Comparison of ENCODE assay signal across 8 cellular contexts in the genomic region with DNA sequence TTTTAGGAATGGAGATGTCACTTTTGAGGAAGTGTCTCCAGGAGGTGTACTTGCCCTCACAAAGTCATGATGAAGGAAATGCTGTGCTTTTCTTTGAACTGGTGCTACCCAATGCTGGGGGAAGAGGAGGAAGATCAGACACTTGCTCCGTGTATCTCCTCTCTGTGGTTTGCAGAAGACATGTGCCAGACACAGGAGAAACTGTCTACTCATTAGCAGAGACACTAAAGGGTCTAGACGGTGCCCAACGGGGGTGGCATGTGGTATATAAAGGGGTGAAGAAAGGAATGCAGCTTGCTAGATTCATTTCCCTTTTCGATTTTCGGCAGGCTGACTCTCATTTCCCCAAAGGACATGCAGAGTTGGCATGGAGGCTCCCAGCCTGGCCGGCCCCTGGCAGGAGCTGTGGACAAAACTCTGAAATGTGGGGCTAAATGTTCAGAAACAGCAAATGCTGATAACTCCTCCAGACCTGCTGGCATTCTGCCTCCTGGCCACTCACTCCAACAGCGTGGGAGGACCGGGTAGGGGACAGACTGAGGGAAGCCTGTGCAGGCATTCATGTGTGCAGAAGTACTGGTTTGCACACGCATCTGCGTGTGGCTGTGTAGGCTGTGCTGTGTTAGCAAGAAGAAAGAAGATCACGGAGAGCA. TPM values are rescaled to one million over a fixed set of nuclear protein-coding genes. Genes with fewer than 3 reads are reported as not detected.
A peak's percentile ranks its signal among the peaks of the same experiment; 100 is the strongest.
DNase-seq lines count a peak whose midpoint lies in the region; ATAC-seq and TF ChIP-seq lines count a peak whose summit lies in the region.

No MANE protein-coding gene starts in this region.

- H3K27ac ChIP-seq in adrenal gland = peak overlapping the region; percentile 56 to 87 (median 75)

- TF ChIP-seq POLR2A in adrenal gland (IDR thresholded peaks at IDR 0.05) = no peak

- no peaks in the 10 kb centered on the region for H3K9me3 ChIP-seq in adrenal gland (replicated peaks in 1 of 3)

- H3K36me3 Mint-ChIP-seq in memory B cell = no peaks in the 10 kb centered on the region

- ATAC-seq in GM18499 (IDR thresholded peaks at IDR 0.05; ENCODE audit: insufficient read depth, unreplicated experiment) (peak; percentile 72), HG03103 (IDR thresholded peaks at IDR 0.05; ENCODE audit: low read depth, unreplicated experiment) (peak; percentile 78), memory B cell (ENCODE audit: low read depth) (peak; percentile 79)

- H3K9me3 Mint-ChIP-seq in memory B cell = no peaks in the 10 kb centered on the region

- DNase-seq in adrenal gland (peak in 6 of 7 donors; percentile 58 to 83 (median 64)), memory B cell (ENCODE audit: low spot score in 2 of 2) (peak in 1 of 2 donors; percentile 14), COLO668 (lab: John Stamatoyannopoulos, UW; ENCODE audit: unreplicated experiment) (no peak), NK-92 (lab: John Stamatoyannopoulos, UW; ENCODE audit: unreplicated experiment) (no peak), SHP77 treated with DMSO at 0.1 percent for 48 hours (lab: John Stamatoyannopoulos, UW) (no peak), T-helper 9 cell (no peak)

- no peaks in the 10 kb centered on the region for H3K27me3 ChIP-seq in adrenal gland

- H3K4me1 Mint-ChIP-seq in memory B cell = peaks cover 8% of the 10 kb centered on the region

- TF ChIP-seq CTCF in adrenal gland (IDR thresholded peaks at IDR 0.05) = no peak

- peak overlapping the region; percentile 80 for H3K4me3 Mint-ChIP-seq in memory B cell

- H3K36me3 ChIP-seq in adrenal gland (replicated peaks in 1 of 2) = no peaks in the 10 kb centered on the region

- H3K27me3 Mint-ChIP-seq in memory B cell = peaks cover 3% of the 10 kb centered on the region

- no peak overlapping the region for H3K4me3 ChIP-seq in adrenal gland

- 25 to 42% (median 40%) methylated on average over 11 of the region's 11 CpGs for WGBS in adrenal gland, 4 donors

- intact Hi-C loops in adrenal gland (cut with DNase I) = loop anchor here in 1 of 2 donors (10.0 kb wide), 1 partner anchor 50 kb away; no protein-coding TSS in a partner anchor

- peak overlapping the region; percentile 11 for H3K27ac Mint-ChIP-seq in memory B cell

- peaks cover 26 to 34% of the 10 kb centered on the region in 2 donors for H3K4me1 ChIP-seq in adrenal gland (replicated peaks in 1 of 2)

RNA-seq across cellular contexts. Expression of gene QKI, which starts 59.6 kb away (rescaled TPM):
- total RNA-seq in adrenal gland = 100 to 1,000 TPM; 107 to 207 (median 153) TPM
- polyA plus RNA-seq in adrenal gland = 10 to 100 TPM; 10.3 to 89.5 (median 24.8) TPM

Comparison
In these comparisons a context has a peak if more than half of its experiments do, and no peak if none do; other contexts are left out.
1. DNase-seq: peak in adrenal gland (6 of 7); none in COLO668 (single experiment), NK-92 (single experiment), SHP77 treated with DMSO at 0.1 percent for 48 hours (single experiment) and T-helper 9 cell (single experiment).
2. Peak in every context shown above with its lines, with median percentiles within 50 percentile points of each other: ATAC-seq.